Comparison of ENCODE assay signal across 8 cellular contexts in genomic region chr4:118280501-118281218, GRCh38.
DNase-seq lines count a peak whose midpoint lies in the region; ATAC-seq, FAIRE-seq and TF ChIP-seq lines count a peak whose summit lies in the region.

No MANE protein-coding gene starts in this region.

- H3K27me3 ChIP-seq in bronchial epithelial cell (ENCODE audit: control insufficient read depth, insufficient read depth, low read length) (no peaks in the 10 kb centered on the region), kidney epithelial cell (ENCODE audit: control insufficient read depth, insufficient read depth, low read length) (no peaks in the 10 kb centered on the region)

- CTCF ChIA-PET in activated CD4-positive, alpha-beta T cell treated with anti-CD3 and anti-CD28 coated beads for 36 hours (lab: Charles Lee), result interaction anchor here (2.7 kb wide), 1 partner anchor 73 kb away, joined by 8 read pairs; the partner anchor contains the start of gene PRSS12

- intact Hi-C loops in activated CD4-positive, alpha-beta T cell treated with anti-CD3 and anti-CD28 coated beads for 36 hours (cut with DNase I, micrococcal nuclease), result loop anchor here in 1 of 2 experiments (5.0 kb wide), 1 partner anchor 557 kb away; the partner anchor contains the start of gene SEC24D

- H3K27ac Mint-ChIP-seq in activated CD4-positive, alpha-beta T cell treated with anti-CD3 and anti-CD28 coated beads for 36 hours, result peak overlapping the region; percentile 99
- H3K27ac Mint-ChIP-seq in stimulated activated naive CD8-positive, alpha-beta T cell treated with anti-CD3 and anti-CD28 coated beads, Interleukin-15, Interleukin-2, amounts not matched to agents 100 ng/mL and 50 ng/mL, for 24 hours, result peak overlapping the region; percentile 91

- H3K27me3 Mint-ChIP-seq in activated CD4-positive, alpha-beta T cell treated with anti-CD3 and anti-CD28 coated beads for 36 hours, result no peaks in the 10 kb centered on the region
- H3K27me3 Mint-ChIP-seq in stimulated activated naive CD8-positive, alpha-beta T cell treated with anti-CD3 and anti-CD28 coated beads, Interleukin-15, Interleukin-2, amounts not matched to agents 100 ng/mL and 50 ng/mL, for 24 hours, result no peaks in the 10 kb centered on the region

- FAIRE-seq in bronchial epithelial cell (lab: Jason Lieb, UNC), result no peak

- H3K9me3 Mint-ChIP-seq in activated CD4-positive, alpha-beta T cell treated with anti-CD3 and anti-CD28 coated beads for 36 hours (ENCODE audit: low read depth), result no peaks in the 10 kb centered on the region
- no peaks in the 10 kb centered on the region for H3K9me3 Mint-ChIP-seq in stimulated activated naive CD8-positive, alpha-beta T cell treated with anti-CD3 and anti-CD28 coated beads, Interleukin-15, Interleukin-2, amounts not matched to agents 100 ng/mL and 50 ng/mL, for 24 hours

- ATAC-seq in activated CD4-positive, alpha-beta T cell treated with anti-CD3 and anti-CD28 coated beads for 36 hours, result no peak
- ATAC-seq in GM21723 (IDR thresholded peaks at IDR 0.05; ENCODE audit: unreplicated experiment), result peak; percentile 33

- POLR2A ChIA-PET in activated CD4-positive, alpha-beta T cell treated with anti-CD3 and anti-CD28 coated beads for 36 hours (lab: Charles Lee), result no interaction called here

- TF ChIP-seq CTCF in LNCaP clone FGC (IDR thresholded peaks at IDR 0.05; ENCODE audit: control insufficient read depth, extremely low read depth, insufficient read depth) (peak; percentile 79), bronchial epithelial cell (IDR thresholded peaks at IDR 0.05; ENCODE audit: insufficient read depth, low read length, severe bottlenecking) (peak; percentile 56), kidney epithelial cell (IDR thresholded peaks at IDR 0.05; ENCODE audit: insufficient read depth, low read length, poor library complexity, severe bottlenecking) (peak; percentile 70)

- H3K4me3 Mint-ChIP-seq in activated CD4-positive, alpha-beta T cell treated with anti-CD3 and anti-CD28 coated beads for 36 hours, result peak overlapping the region; percentile 96
- H3K4me3 Mint-ChIP-seq in stimulated activated naive CD8-positive, alpha-beta T cell treated with anti-CD3 and anti-CD28 coated beads, Interleukin-15, Interleukin-2, amounts not matched to agents 100 ng/mL and 50 ng/mL, for 24 hours, result peak overlapping the region; percentile 94

- peaks cover 46% of the 10 kb centered on the region for H3K36me3 Mint-ChIP-seq in activated CD4-positive, alpha-beta T cell treated with anti-CD3 and anti-CD28 coated beads for 36 hours (ENCODE audit: low read depth)
- peaks cover 46% of the 10 kb centered on the region for H3K36me3 Mint-ChIP-seq in stimulated activated naive CD8-positive, alpha-beta T cell treated with anti-CD3 and anti-CD28 coated beads, Interleukin-15, Interleukin-2, amounts not matched to agents 100 ng/mL and 50 ng/mL, for 24 hours (ENCODE audit: low read depth)

- DNase-seq in activated CD4-positive, alpha-beta T cell treated with anti-CD3 and anti-CD28 coated beads for 36 hours, result peak; percentile 61
- no peak for DNase-seq in activated CD4-positive, alpha-beta T cell treated with anti-CD3 and anti-CD28 coated beads, Interleukin-2, amount 50 U/mL, for 4 hours
- DNase-seq in LNCaP clone FGC (ENCODE audit: low read depth), result peak; percentile 79
- peak; percentile 70 for DNase-seq in SK-MEL-5 (ENCODE audit: low read depth, low spot score)
- DNase-seq in bronchial epithelial cell (ENCODE audit: low read depth), result peak; percentile 83
- DNase-seq in kidney epithelial cell (ENCODE audit: low read depth), result no peak

- H3K4me3 ChIP-seq in LNCaP clone FGC (ENCODE audit: low read depth, low read length) (peak overlapping the region; percentile 77; the same call in 1 of the 2 replicates), bronchial epithelial cell (ENCODE audit: low read depth, low read length) (peak overlapping the region; percentile 87), kidney epithelial cell (ENCODE audit: low read depth, low read length) (peak overlapping the region; percentile 89)

- in situ Hi-C loops in SK-MEL-5 (cut with HindIII; ENCODE audit: low pct_unique_long_range_greater_than_20kb, low sequenced_read_pairs), result no loop called here

- peaks cover 10% of the 10 kb centered on the region for H3K36me3 ChIP-seq in bronchial epithelial cell (ENCODE audit: control insufficient read depth, insufficient read depth, low read length)
- no peaks in the 10 kb centered on the region for H3K36me3 ChIP-seq in kidney epithelial cell (ENCODE audit: control insufficient read depth, insufficient read depth, low read length)

- peaks cover 37% of the 10 kb centered on the region for H3K4me1 Mint-ChIP-seq in activated CD4-positive, alpha-beta T cell treated with anti-CD3 and anti-CD28 coated beads for 36 hours
- peaks cover 46% of the 10 kb centered on the region for H3K4me1 Mint-ChIP-seq in stimulated activated naive CD8-positive, alpha-beta T cell treated with anti-CD3 and anti-CD28 coated beads, Interleukin-15, Interleukin-2, amounts not matched to agents 100 ng/mL and 50 ng/mL, for 24 hours (ENCODE audit: low read depth)

Comparison
In these comparisons a context has a peak if more than half of its experiments do, and no peak if none do; other contexts are left out.
1. DNase-seq: peak in activated CD4-positive, alpha-beta T cell treated with anti-CD3 and anti-CD28 coated beads for 36 hours (single experiment), LNCaP clone FGC (single experiment), SK-MEL-5 (single experiment) and bronchial epithelial cell (single experiment); none in activated CD4-positive, alpha-beta T cell treated with anti-CD3 and anti-CD28 coated beads, Interleukin-2, amount 50 U/mL, for 4 hours (0 of 2) and kidney epithelial cell (single experiment).
2. Peak in every context shown above with its lines, with median percentiles within 50 percentile points of each other: H3K4me3 ChIP-seq and CTCF ChIP-seq.